In genomic region chr15:55846108-55846707, GRCh38 we compare ENCODE assay signal across 8 cellular contexts.
DNase-seq lines count a peak whose midpoint lies in the region; ATAC-seq and TF ChIP-seq lines count a peak whose summit lies in the region.

No MANE protein-coding gene starts in this region.

- in situ Hi-C loops in gastrocnemius medialis (cut with MboI; ENCODE audit: low sequenced_read_pairs in 4 of 4), result no loop called here

- H3K4me3 ChIP-seq in NT2/D1 (ENCODE audit: insufficient read length, low read depth) (no peak overlapping the region), right cardiac atrium (ENCODE audit: low read length) (no peak overlapping the region), gastrocnemius medialis (no peak overlapping the region)

- WGBS in right cardiac atrium, result 52% methylated on average over 5 of the region's 5 CpGs

- H3K9ac ChIP-seq in NT2/D1 (ENCODE audit: insufficient read length, low read depth), result no peak overlapping the region

- no peak for TF ChIP-seq POLR2A in gastrocnemius medialis (IDR thresholded peaks at IDR 0.05)

- ATAC-seq in GM19043 (IDR thresholded peaks at IDR 0.05; ENCODE audit: low read depth, unreplicated experiment) (peak; percentile 70), right cardiac atrium (peak; percentile 29 to 53), gastrocnemius medialis (peak; percentile 55 to 59), HG03025 (IDR thresholded peaks at IDR 0.05; ENCODE audit: low FRiP score, unreplicated experiment) (no peak)

- H3K27ac ChIP-seq in right cardiac atrium (ENCODE audit: low read length), result no peak overlapping the region
- H3K27ac ChIP-seq in gastrocnemius medialis, result peak overlapping the region in 1 of 4 donors; percentile 59

- H3K4me1 ChIP-seq in NT2/D1 (ENCODE audit: insufficient read depth, insufficient read length) (no peaks in the 10 kb centered on the region), right cardiac atrium (ENCODE audit: control insufficient read depth, insufficient read depth, low read length) (no peaks in the 10 kb centered on the region), gastrocnemius medialis (no peaks in the 10 kb centered on the region)

- peak; percentile 63 to 84 (median 78) for TF ChIP-seq CTCF in gastrocnemius medialis (IDR thresholded peaks at IDR 0.05 in 4 of 5, conservative IDR thresholded peaks at IDR 0.05 in 1 of 5)

- peak; percentile 62 for DNase-seq in D341Med (ENCODE audit: low spot score)
- peak; percentile 59 for DNase-seq in HS-5 (ENCODE audit: low read depth)
- peak; percentile 66 for DNase-seq in NT2/D1 (ENCODE audit: low read depth, low spot score)
- peak; percentile 30 for DNase-seq in amniotic stem cell (lab: John Stamatoyannopoulos, UW)
- no peak for DNase-seq in right cardiac atrium
- DNase-seq in gastrocnemius medialis, result no peak

- intact Hi-C loops in right cardiac atrium (cut with DNase I), result loop anchor here in 2 of 4 donors (5.0 to 10.0 kb wide), 2 partner anchors 191 to 199 kb away; no protein-coding TSS in a partner anchor
- intact Hi-C loops in gastrocnemius medialis (cut with DNase I; ENCODE audit: low total_unique reads), result loop anchor here (1.0 to 5.0 kb wide), 3 partner anchors 51 to 195 kb away; no protein-coding TSS in a partner anchor

- no peaks in the 10 kb centered on the region for H3K9me3 ChIP-seq in NT2/D1 (ENCODE audit: insufficient read depth, low read length)
- H3K9me3 ChIP-seq in right cardiac atrium (ENCODE audit: control insufficient read depth, low read length), result no peaks in the 10 kb centered on the region
- H3K9me3 ChIP-seq in gastrocnemius medialis, result no peaks in the 10 kb centered on the region

- H3K27me3 ChIP-seq in NT2/D1 (ENCODE audit: insufficient read depth, insufficient read length) (no peaks in the 10 kb centered on the region), right cardiac atrium (ENCODE audit: control insufficient read depth, insufficient read depth) (no peaks in the 10 kb centered on the region), gastrocnemius medialis (no peaks in the 10 kb centered on the region)

- H3K36me3 ChIP-seq in NT2/D1 (ENCODE audit: insufficient read depth, insufficient read length, low read length), result peaks cover 3% of the 10 kb centered on the region
- peaks cover 0 to 90% of the 10 kb centered on the region in 2 donors for H3K36me3 ChIP-seq in gastrocnemius medialis

Comparison
In these comparisons a context has a peak if more than half of its experiments do, and no peak if none do; other contexts are left out.
1. DNase-seq: peak in D341Med (single experiment), HS-5 (single experiment), NT2/D1 (single experiment) and amniotic stem cell (single experiment); none in right cardiac atrium (0 of 3) and gastrocnemius medialis (0 of 2).